Comparison of ENCODE assay signal across 16 cellular contexts in genomic region chr21:39107739-39108138, GRCh38.
DNase-seq lines count a peak whose midpoint lies in the region; ATAC-seq and TF ChIP-seq lines count a peak whose summit lies in the region.
"Had no signal": no experiment of that assay in that cellular context is flagged by ENCODE, and none has a peak within 500 bp of the region (broad histone marks: within the 10 kb centered on the region; RNA-seq: fewer than 3 reads in every experiment).

No MANE protein-coding gene starts in this region.

- WGBS in suprapubic skin: 85% methylated on average over 13 of the region's 13 CpGs

- no peaks in the 10 kb centered on the region for H3K9me3 Mint-ChIP-seq in activated CD8-positive, alpha-beta memory T cell treated with anti-CD3 and anti-CD28 coated beads, Interleukin-2, amount 10 ng/mL, durations not matched to agents 7 days and 5 days (ENCODE audit: low read depth)
- H3K9me3 Mint-ChIP-seq: CD4-positive, alpha-beta memory T cell; GM23338 had no signal

- H3K4me1 ChIP-seq in suprapubic skin: peaks cover 19% of the 10 kb centered on the region

- DNase-seq in activated CD8-positive, alpha-beta memory T cell treated with anti-CD3 and anti-CD28 coated beads, Interleukin-2, amount 10 ng/mL, durations not matched to agents 7 days and 5 days: peak; percentile 9
- no peak for DNase-seq in activated CD8-positive, alpha-beta memory T cell treated with anti-CD3 and anti-CD28 coated beads, Interleukin-2, amount 50 U/mL, for 48 hours
- DNase-seq in dorsolateral prefrontal cortex (peak in 6 of 10 donors; percentile 11 to 80 (median 56)), occipital lobe (lab: John Stamatoyannopoulos, UW) (peak; percentile 42), suprapubic skin (ENCODE audit: low spot score in 2 of 2) (peak; percentile 61 to 62), left colon (no peak), HuH-7 (ENCODE audit: low spot score) (no peak), NCI-H82 treated with DMSO at 0.1 percent for 48 hours (lab: John Stamatoyannopoulos, UW; ENCODE audit: unreplicated experiment) (no peak)
- DNase-seq: 8988T; CD4-positive, alpha-beta memory T cell; DND-41; EL; HCEC 1CT had no signal

- ATAC-seq in activated CD8-positive, alpha-beta memory T cell treated with anti-CD3 and anti-CD28 coated beads, Interleukin-2, amount 10 ng/mL, durations not matched to agents 7 days and 5 days: no peak
- ATAC-seq in left colon: no peak
- ATAC-seq: GM23338 had no signal

- H3K4me3 ChIP-seq in dorsolateral prefrontal cortex: no peak overlapping the region
- H3K4me3 ChIP-seq in suprapubic skin: no peak overlapping the region
- H3K4me3 ChIP-seq: BLaER1, GM23338 had no signal

- H3K36me3 ChIP-seq in suprapubic skin: no peaks in the 10 kb centered on the region
- H3K36me3 ChIP-seq: BLaER1 had no signal

- H3K27me3 Mint-ChIP-seq in activated CD8-positive, alpha-beta memory T cell treated with anti-CD3 and anti-CD28 coated beads, Interleukin-2, amount 10 ng/mL, durations not matched to agents 7 days and 5 days: peaks cover 17% of the 10 kb centered on the region

- no peaks in the 10 kb centered on the region for H3K9me3 ChIP-seq in suprapubic skin

- no peaks in the 10 kb centered on the region for H3K27me3 ChIP-seq in dorsolateral prefrontal cortex
- H3K27me3 ChIP-seq in suprapubic skin: no peaks in the 10 kb centered on the region
- H3K27me3 ChIP-seq: BLaER1 had no signal

- H3K36me3 Mint-ChIP-seq in activated CD8-positive, alpha-beta memory T cell treated with anti-CD3 and anti-CD28 coated beads, Interleukin-2, amount 10 ng/mL, durations not matched to agents 7 days and 5 days: no peaks in the 10 kb centered on the region
- H3K36me3 Mint-ChIP-seq: CD4-positive, alpha-beta memory T cell had no signal

- intact Hi-C loops in dorsolateral prefrontal cortex (cut with DNase I): no loop called here
- intact Hi-C loops in left colon (cut with DNase I, micrococcal nuclease): no loop called here

- TF ChIP-seq CTCF in dorsolateral prefrontal cortex (IDR thresholded peaks at IDR 0.05 in 54 of 56, conservative IDR thresholded peaks at IDR 0.05 in 2 of 56; ENCODE audit: low read depth in 1 of 56, partially characterized antibody in 56 of 56) (no peak), suprapubic skin (IDR thresholded peaks at IDR 0.05) (no peak)

- H3K4me1 Mint-ChIP-seq in activated CD8-positive, alpha-beta memory T cell treated with anti-CD3 and anti-CD28 coated beads, Interleukin-2, amount 10 ng/mL, durations not matched to agents 7 days and 5 days: no peaks in the 10 kb centered on the region
- H3K4me1 Mint-ChIP-seq: CD4-positive, alpha-beta memory T cell; GM23338 had no signal

- no peak overlapping the region for H3K4me3 Mint-ChIP-seq in activated CD8-positive, alpha-beta memory T cell treated with anti-CD3 and anti-CD28 coated beads, Interleukin-2, amount 10 ng/mL, durations not matched to agents 7 days and 5 days
- H3K4me3 Mint-ChIP-seq: CD14-positive monocyte; CD4-positive, alpha-beta memory T cell; GM23338 had no signal

- TF ChIP-seq POLR2A in suprapubic skin (IDR thresholded peaks at IDR 0.05): no peak

- CTCF ChIA-PET in activated CD8-positive, alpha-beta memory T cell treated with anti-CD3 and anti-CD28 coated beads, Interleukin-2, amount 10 ng/mL, durations not matched to agents 7 days and 5 days (lab: Charles Lee): no interaction called here

- H3K27ac ChIP-seq in dorsolateral prefrontal cortex (peak overlapping the region in 10 of 59 donors; percentile 11 to 53 (median 34)), suprapubic skin (no peak overlapping the region)
- H3K27ac ChIP-seq: BLaER1 had no signal

- no peak overlapping the region for H3K27ac Mint-ChIP-seq in activated CD8-positive, alpha-beta memory T cell treated with anti-CD3 and anti-CD28 coated beads, Interleukin-2, amount 10 ng/mL, durations not matched to agents 7 days and 5 days
- H3K27ac Mint-ChIP-seq: CD4-positive, alpha-beta memory T cell; GM23338 had no signal

- TF ChIP-seq EP300 in suprapubic skin (IDR thresholded peaks at IDR 0.05): no peak

Comparison
In these comparisons a context has a peak if more than half of its experiments do, and no peak if none do; other contexts are left out.
1. DNase-seq: peak in activated CD8-positive, alpha-beta memory T cell treated with anti-CD3 and anti-CD28 coated beads, Interleukin-2, amount 10 ng/mL, durations not matched to agents 7 days and 5 days (single experiment), dorsolateral prefrontal cortex (6 of 10), occipital lobe (single experiment) and suprapubic skin (2 of 2); none in activated CD8-positive, alpha-beta memory T cell treated with anti-CD3 and anti-CD28 coated beads, Interleukin-2, amount 50 U/mL, for 48 hours (single experiment), left colon (0 of 2), HuH-7 (single experiment) and NCI-H82 treated with DMSO at 0.1 percent for 48 hours (single experiment).